In the genomic region with DNA sequence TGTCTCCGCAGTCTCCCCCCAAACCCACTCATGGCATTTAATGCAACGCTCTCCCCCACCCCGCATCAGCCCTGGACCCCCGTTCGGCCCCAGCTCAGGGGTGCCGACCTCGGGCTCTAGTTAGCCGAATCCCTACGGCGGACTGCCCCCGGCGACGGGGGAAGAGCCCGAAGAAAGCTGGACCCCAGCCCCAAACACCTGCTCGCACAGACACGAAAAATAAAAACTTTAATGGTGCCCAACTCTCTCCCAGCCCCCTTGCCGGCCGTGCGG, we compare ENCODE assay signal across 8 cellular contexts. TPM values are rescaled to one million over a fixed set of nuclear protein-coding genes. Genes with fewer than 3 reads are reported as not detected.
DNase-seq lines count a peak whose midpoint lies in the region; ATAC-seq, FAIRE-seq and TF ChIP-seq lines count a peak whose summit lies in the region.

No MANE protein-coding gene starts in this region.

- H3K9me3 Mint-ChIP-seq in GM23338 (peaks cover 5% of the 10 kb centered on the region; the same call in 1 of the 3 replicates), glutamatergic neuron (ENCODE audit: unreplicated experiment) (peaks cover 15% of the 10 kb centered on the region)
- no peaks in the 10 kb centered on the region for H3K9me3 Mint-ChIP-seq in activated CD8-positive, alpha-beta T cell treated with anti-CD3 and anti-CD28 coated beads, Interleukin-2, amount 10 ng/mL, durations not matched to agents 7 days and 5 days (ENCODE audit: insufficient read depth)

- H3K4me1 ChIP-seq in GM23338 (ENCODE audit: insufficient read depth) (peaks cover 53% of the 10 kb centered on the region), skeletal muscle tissue (ENCODE audit: control insufficient read depth in 3 of 3, insufficient read depth in 3 of 3, low read length in 3 of 3) (peaks cover 19 to 32% (median 20%) of the 10 kb centered on the region in 3 donors)

- no peaks in the 10 kb centered on the region for H3K9me2 ChIP-seq in GM23338 (ENCODE audit: insufficient read depth)

- H3F3A ChIP-seq in GM23338 (replicated peaks; ENCODE audit: low read depth), result peaks cover 47% of the 10 kb centered on the region

- POLR2A ChIA-PET in activated CD8-positive, alpha-beta T cell treated with anti-CD3 and anti-CD28 coated beads, Interleukin-2, amount 10 ng/mL, durations not matched to agents 7 days and 5 days (lab: Charles Lee), result interaction anchor here (1.0 to 1.4 kb wide), 3 partner anchors 13 to 385 kb away, joined by 3 to 4 read pairs (median 3); a partner anchor contains a TSS

- H3K27me3 ChIP-seq in GM23338 (ENCODE audit: insufficient read depth) (peaks cover 9% of the 10 kb centered on the region), skeletal muscle tissue (ENCODE audit: control insufficient read depth in 3 of 3, insufficient read depth in 3 of 3, low read length in 3 of 3) (no peaks in the 10 kb centered on the region)

- no peaks in the 10 kb centered on the region for H3K9me3 ChIP-seq in skeletal muscle tissue (ENCODE audit: control insufficient read depth in 3 of 3, low read length in 3 of 3)

- H2AFZ ChIP-seq in GM23338, result no peak overlapping the region

- no peak for DNase-seq in GM23338 (ENCODE audit: low spot score)
- peak; percentile 28 for DNase-seq in activated CD8-positive, alpha-beta T cell treated with anti-CD3 and anti-CD28 coated beads, Interleukin-2, amount 10 ng/mL, durations not matched to agents 7 days and 5 days
- DNase-seq in glutamatergic neuron, result peak; percentile 42
- DNase-seq in GM19239 (ENCODE audit: insufficient read length, low spot score), result no peak
- no peak for DNase-seq in DMS79 (lab: John Stamatoyannopoulos, UW)

- peak overlapping the region; percentile 100 for H3K27ac Mint-ChIP-seq in GM23338
- peak overlapping the region; percentile 95 for H3K27ac Mint-ChIP-seq in activated CD8-positive, alpha-beta T cell treated with anti-CD3 and anti-CD28 coated beads, Interleukin-2, amount 10 ng/mL, durations not matched to agents 7 days and 5 days
- peak overlapping the region; percentile 98 for H3K27ac Mint-ChIP-seq in glutamatergic neuron (ENCODE audit: unreplicated experiment)

- H3K4me3 Mint-ChIP-seq in GM23338 (peak overlapping the region; percentile 99), glutamatergic neuron (ENCODE audit: unreplicated experiment) (peak overlapping the region; percentile 99)
- peak overlapping the region; percentile 96 for H3K4me3 Mint-ChIP-seq in activated CD8-positive, alpha-beta T cell treated with anti-CD3 and anti-CD28 coated beads, Interleukin-2, amount 10 ng/mL, durations not matched to agents 7 days and 5 days

- peaks cover 32% of the 10 kb centered on the region for H3K27me3 Mint-ChIP-seq in GM23338 (ENCODE audit: insufficient read depth, low read depth, poor library complexity)
- H3K27me3 Mint-ChIP-seq in activated CD8-positive, alpha-beta T cell treated with anti-CD3 and anti-CD28 coated beads, Interleukin-2, amount 10 ng/mL, durations not matched to agents 7 days and 5 days (ENCODE audit: low read depth), result no peaks in the 10 kb centered on the region
- H3K27me3 Mint-ChIP-seq in glutamatergic neuron (ENCODE audit: unreplicated experiment), result peaks cover 12% of the 10 kb centered on the region

- no peak for FAIRE-seq in GM19239 (lab: Jason Lieb, UNC)

- H3K4me2 ChIP-seq in GM23338, result peak overlapping the region; percentile 83

- H3K4me3 ChIP-seq in GM23338 (peak overlapping the region; percentile 86), skeletal muscle tissue (ENCODE audit: low read length in 3 of 3) (peak overlapping the region; percentile 71 to 86 (median 71))

- H3K4me1 Mint-ChIP-seq in GM23338 (peaks cover 58% of the 10 kb centered on the region), glutamatergic neuron (ENCODE audit: low read depth, unreplicated experiment) (peaks cover 35% of the 10 kb centered on the region)
- peaks cover 60% of the 10 kb centered on the region for H3K4me1 Mint-ChIP-seq in activated CD8-positive, alpha-beta T cell treated with anti-CD3 and anti-CD28 coated beads, Interleukin-2, amount 10 ng/mL, durations not matched to agents 7 days and 5 days (ENCODE audit: low read depth)

- ATAC-seq in GM23338, result no peak
- ATAC-seq in activated CD8-positive, alpha-beta T cell treated with anti-CD3 and anti-CD28 coated beads, Interleukin-2, amount 10 ng/mL, durations not matched to agents 7 days and 5 days, result peak; percentile 2
- no peak for ATAC-seq in GM19395 (IDR thresholded peaks at IDR 0.05; ENCODE audit: unreplicated experiment)
- no peak for ATAC-seq in HG03432 (IDR thresholded peaks at IDR 0.05; ENCODE audit: unreplicated experiment)

- no peak for TF ChIP-seq CTCF in GM23338 (conservative IDR thresholded peaks at IDR 0.05; ENCODE audit: low read depth in 2 of 2)
- TF ChIP-seq CTCF in glutamatergic neuron (IDR thresholded peaks at IDR 0.05; ENCODE audit: partially characterized antibody, unreplicated experiment), result no peak

- CTCF ChIA-PET in activated CD8-positive, alpha-beta T cell treated with anti-CD3 and anti-CD28 coated beads, Interleukin-2, amount 10 ng/mL, durations not matched to agents 7 days and 5 days (lab: Charles Lee), result interaction anchor here (1.0 kb wide), 1 partner anchor 17 kb away, joined by 3 read pairs; no protein-coding TSS in a partner anchor

- H3K36me3 ChIP-seq in GM23338 (ENCODE audit: insufficient read depth) (no peaks in the 10 kb centered on the region; the same call in 1 of the 2 replicates), skeletal muscle tissue (ENCODE audit: control insufficient read depth in 3 of 3, insufficient read depth in 3 of 3, low read length in 3 of 3) (peaks cover 0 to 4% (median 0%) of the 10 kb centered on the region in 3 donors)

- peaks cover 17% of the 10 kb centered on the region for H4K20me1 ChIP-seq in GM23338 (replicated peaks; ENCODE audit: insufficient read depth)

- peak overlapping the region; percentile 79 to 86 (median 84) for H3K9ac ChIP-seq in skeletal muscle tissue (ENCODE audit: low read depth in 1 of 3, low read length in 3 of 3)

- H3K27ac ChIP-seq in GM23338 (ENCODE audit: low read depth) (peak overlapping the region; percentile 99), skeletal muscle tissue (ENCODE audit: low read depth, low read length) (peak overlapping the region; percentile 54)

- H3K79me2 ChIP-seq in GM23338 (replicated peaks; ENCODE audit: insufficient read depth), result peaks cover 55% of the 10 kb centered on the region

- peaks cover 46% of the 10 kb centered on the region for H3K36me3 Mint-ChIP-seq in GM23338 (ENCODE audit: low read depth)
- H3K36me3 Mint-ChIP-seq in activated CD8-positive, alpha-beta T cell treated with anti-CD3 and anti-CD28 coated beads, Interleukin-2, amount 10 ng/mL, durations not matched to agents 7 days and 5 days (ENCODE audit: low read depth), result peaks cover 34% of the 10 kb centered on the region
- peaks cover 4% of the 10 kb centered on the region for H3K36me3 Mint-ChIP-seq in glutamatergic neuron (ENCODE audit: unreplicated experiment)

RNA-seq across cellular contexts. Expression of a gene that starts 0.6 kb away (rescaled TPM):
- total RNA-seq in GM23338 (2014; rRNA removed; shearing (Covaris generic)), result 367 and 386 TPM in 2 replicates
- polyA plus RNA-seq in GM23338 (2016; fragmentation: Nextera tagmentation; extraction: Ambion mirVana), result 97.1 and 99.3 TPM in 2 replicates
- 100 to 1,000 TPM; 151 to 152 TPM for total RNA-seq in activated CD8-positive, alpha-beta T cell treated with anti-CD3 and anti-CD28 coated beads, Interleukin-2, amount 10 ng/mL, durations not matched to agents 7 days and 5 days
- 132 TPM for total RNA-seq in glutamatergic neuron (ENCODE audit: unreplicated experiment)
- 20.4 TPM for total RNA-seq in skeletal muscle tissue

Comparison
In these comparisons a context has a peak if more than half of its experiments do, and no peak if none do; other contexts are left out.
1. DNase-seq: peak in activated CD8-positive, alpha-beta T cell treated with anti-CD3 and anti-CD28 coated beads, Interleukin-2, amount 10 ng/mL, durations not matched to agents 7 days and 5 days (single experiment) and glutamatergic neuron (single experiment); none in GM23338 (single experiment), GM19239 (single experiment) and DMS79 (single experiment).
2. Peak in every context shown above with its lines, with median percentiles within 50 percentile points of each other: H3K27ac Mint-ChIP-seq and H3K4me3 Mint-ChIP-seq.